8 cellular contexts compared by ENCODE assay signal in the genomic region with DNA sequence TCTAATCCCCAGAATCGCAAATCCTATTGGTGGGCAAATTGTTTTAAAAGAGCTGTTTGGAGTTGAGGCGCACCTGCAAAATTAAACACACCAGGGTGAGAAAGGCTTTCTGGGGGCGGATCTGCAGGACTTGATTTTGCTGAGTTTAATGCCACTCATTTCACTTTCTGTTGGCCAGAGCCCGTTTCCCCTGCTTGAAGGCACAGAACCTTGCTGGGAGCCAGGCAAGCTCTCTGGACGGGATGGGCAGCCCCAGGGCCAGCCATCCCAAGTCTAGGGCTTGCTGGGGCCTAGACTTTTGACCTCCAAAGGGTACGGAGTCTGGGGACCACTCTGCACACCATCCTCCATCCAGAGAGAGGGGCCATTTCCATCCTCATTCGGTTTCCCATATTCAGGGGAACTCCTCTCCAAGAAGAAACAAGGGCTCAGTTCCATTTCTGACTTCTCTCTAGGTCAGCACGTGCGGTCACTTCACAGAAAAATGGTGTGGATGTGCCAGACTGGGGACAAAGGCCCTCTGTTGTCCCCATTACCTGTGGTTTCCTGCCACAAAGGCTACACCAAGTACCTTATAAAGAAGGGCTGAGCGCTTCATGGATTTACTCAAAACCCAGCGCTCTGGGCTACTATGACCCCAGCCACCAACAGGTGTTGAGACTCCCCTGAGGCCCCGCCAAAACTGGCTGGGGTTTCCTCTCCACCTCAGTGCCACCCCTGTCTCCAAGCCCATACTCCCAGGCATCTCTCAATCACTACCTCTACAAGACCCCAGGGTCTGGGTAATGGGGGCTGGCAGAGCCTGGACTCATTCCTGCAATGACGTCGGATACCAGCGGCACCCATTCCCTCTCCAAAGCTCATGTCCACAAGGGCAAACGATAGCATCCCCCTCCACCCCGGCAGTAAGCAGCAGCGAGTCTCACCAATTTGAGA.
DNase-seq lines count a peak whose midpoint lies in the region; ATAC-seq, FAIRE-seq and TF ChIP-seq lines count a peak whose summit lies in the region.

No MANE protein-coding gene starts in this region.

- no peaks in the 10 kb centered on the region for H3K27me3 Mint-ChIP-seq in activated CD4-positive, alpha-beta memory T cell treated with anti-CD3 and anti-CD28 coated beads for 36 hours

- no peaks in the 10 kb centered on the region for H3K36me3 ChIP-seq in mucosa of rectum (ENCODE audit: control insufficient read depth in 2 of 2, insufficient read depth in 2 of 2, low read length in 2 of 2)

- intact Hi-C loops in activated CD4-positive, alpha-beta memory T cell treated with anti-CD3 and anti-CD28 coated beads for 36 hours (cut with micrococcal nuclease): no loop called here

- H3K27ac Mint-ChIP-seq in activated CD4-positive, alpha-beta memory T cell treated with anti-CD3 and anti-CD28 coated beads for 36 hours: peak overlapping the region; percentile 98

- H3K36me3 Mint-ChIP-seq in activated CD4-positive, alpha-beta memory T cell treated with anti-CD3 and anti-CD28 coated beads for 36 hours: peaks cover 17% of the 10 kb centered on the region

- H3K4me3 Mint-ChIP-seq in activated CD4-positive, alpha-beta memory T cell treated with anti-CD3 and anti-CD28 coated beads for 36 hours: peak overlapping the region; percentile 54

- no peak for DNase-seq in AG04450 (ENCODE audit: low read depth, low spot score)
- peak; percentile 22 for DNase-seq in activated CD4-positive, alpha-beta memory T cell treated with anti-CD3 and anti-CD28 coated beads for 36 hours
- DNase-seq in RCC 7860 (ENCODE audit: low spot score): no peak
- no peak for DNase-seq in left lobe of liver (ENCODE audit: low spot score)
- no peak for DNase-seq in NCI-H1436 treated with DMSO at 0.1 percent for 48 hours (lab: John Stamatoyannopoulos, UW)

- CTCF ChIA-PET in AG04450 (lab: Charles Lee): interaction anchor here (1.5 kb wide), 1 partner anchor 277 kb away, joined by 9 read pairs; no protein-coding TSS in a partner anchor
- CTCF ChIA-PET in activated CD4-positive, alpha-beta memory T cell treated with anti-CD3 and anti-CD28 coated beads for 36 hours (lab: Charles Lee): interaction anchor here (0.8 to 4.1 kb wide), 10 partner anchors 14 to 276 kb away, joined by 3 to 27 read pairs (median 4); no protein-coding TSS in a partner anchor

- H3K27ac ChIP-seq in AG04450 (ENCODE audit: low read depth, low read length) (peak overlapping the region; percentile 100), mucosa of rectum (ENCODE audit: low read depth in 2 of 2, low read length in 2 of 2) (peak overlapping the region; percentile 99)

- H3K27me3 ChIP-seq in AG04450 (ENCODE audit: control insufficient read depth, insufficient read depth, low read length) (no peaks in the 10 kb centered on the region), mucosa of rectum (ENCODE audit: control insufficient read depth in 2 of 2, insufficient read depth in 2 of 2, low read length in 2 of 2) (no peaks in the 10 kb centered on the region)

- H3K4me1 Mint-ChIP-seq in activated CD4-positive, alpha-beta memory T cell treated with anti-CD3 and anti-CD28 coated beads for 36 hours (ENCODE audit: low read depth): peaks cover 65% of the 10 kb centered on the region

- H3K9ac ChIP-seq in mucosa of rectum (ENCODE audit: low read depth in 1 of 2, low read length in 2 of 2): peak overlapping the region in 1 of 2 donors; percentile 94

- TF ChIP-seq CTCF in AG04450 (IDR thresholded peaks at IDR 0.05; ENCODE audit: low read depth, low read length): no peak

- no peak for FAIRE-seq in RCC 7860 (lab: Jason Lieb, UNC)

- ATAC-seq in GM21576 (IDR thresholded peaks at IDR 0.05; ENCODE audit: unreplicated experiment): peak; percentile 32
- ATAC-seq in left lobe of liver: no peak
- no peak for ATAC-seq in GM18520 (IDR thresholded peaks at IDR 0.05; ENCODE audit: unreplicated experiment)

- POLR2A ChIA-PET in AG04450 (lab: Yijun Ruan, JAX): no interaction called here
- POLR2A ChIA-PET in activated CD4-positive, alpha-beta memory T cell treated with anti-CD3 and anti-CD28 coated beads for 36 hours (lab: Charles Lee): interaction anchor here (0.6 to 5.5 kb wide), 14 partner anchors 14 to 232 kb away, joined by 3 to 71 read pairs (median 12); a partner anchor contains a TSS

- H3K4me3 ChIP-seq in AG04450 (ENCODE audit: low read depth, low read length) (no peak overlapping the region), mucosa of rectum (ENCODE audit: low read length in 2 of 2) (peak overlapping the region in 1 of 2 donors; percentile 77)

- H3K9me3 ChIP-seq in AG04450 (ENCODE audit: control insufficient read depth, insufficient read depth, low read length): peaks cover 5% of the 10 kb centered on the region
- H3K9me3 ChIP-seq in mucosa of rectum (ENCODE audit: control insufficient read depth in 2 of 2, low read length in 2 of 2): no peaks in the 10 kb centered on the region

- peaks cover 13% of the 10 kb centered on the region for H3K9me3 Mint-ChIP-seq in activated CD4-positive, alpha-beta memory T cell treated with anti-CD3 and anti-CD28 coated beads for 36 hours

- peaks cover 49 to 61% of the 10 kb centered on the region in 2 donors for H3K4me1 ChIP-seq in mucosa of rectum (ENCODE audit: control insufficient read depth in 2 of 2, insufficient read depth in 2 of 2, low read length in 2 of 2)
